Comparison of ENCODE assay signal across 16 cellular contexts in genomic region chr6:15553031-15553430, GRCh38.
"Had no signal": no experiment of that assay in that cellular context is flagged by ENCODE, and none has a peak within 500 bp of the region (broad histone marks: within the 10 kb centered on the region; RNA-seq: fewer than 3 reads in every experiment).

No MANE protein-coding gene starts in this region.

- H3K9me3 ChIP-seq: body of pancreas, esophagus squamous epithelium, lower lobe of right lung, pancreas, sigmoid colon, spleen had no signal

- H3K27ac Mint-ChIP-seq: activated naive CD4-positive, alpha-beta T cell treated with anti-CD3 and anti-CD28 coated beads for 36 hours; activated T-helper 17 cell treated with anti-CD3 and anti-CD28 coated beads, Interleukin-2, amount 50 U/mL, for 72 hours had no signal

- H3K27ac ChIP-seq: esophagus squamous epithelium, lower lobe of right lung, pancreas, sigmoid colon had no signal

- H3K4me3 Mint-ChIP-seq: activated naive CD4-positive, alpha-beta T cell treated with anti-CD3 and anti-CD28 coated beads for 36 hours; activated T-helper 17 cell treated with anti-CD3 and anti-CD28 coated beads, Interleukin-2, amount 50 U/mL, for 72 hours; T-cell had no signal

- H3K4me3 ChIP-seq: body of pancreas, esophagus squamous epithelium, lower lobe of right lung, pancreas, sigmoid colon, spleen had no signal

- H3K27me3 Mint-ChIP-seq: activated T-helper 17 cell treated with anti-CD3 and anti-CD28 coated beads, Interleukin-2, amount 50 U/mL, for 72 hours; T-cell had no signal

- H3K36me3 ChIP-seq: esophagus squamous epithelium, lower lobe of right lung, pancreas, sigmoid colon, spleen had no signal

- DNase-seq: activated CD4-positive, alpha-beta T cell treated with anti-CD3 and anti-CD28 coated beads, Interleukin-2, amount 50 U/mL, for 48 hours; activated naive CD4-positive, alpha-beta T cell treated with anti-CD3 and anti-CD28 coated beads for 36 hours; body of pancreas; central memory CD4-positive, alpha-beta T cell; cortex of kidney; effector CD4-positive, alpha-beta T cell; esophagus squamous epithelium; foreskin fibroblast; glutamatergic neuron; lower lobe of right lung; pancreas; sigmoid colon; spleen; T-cell; T-helper 9 cell had no signal

- H3K27me3 ChIP-seq: body of pancreas, esophagus squamous epithelium, pancreas, sigmoid colon, spleen had no signal

- H3K4me1 ChIP-seq: pancreas had no signal

- ATAC-seq: activated T-helper 17 cell treated with anti-CD3 and anti-CD28 coated beads, Interleukin-2, amount 50 U/mL, for 72 hours; body of pancreas; lower lobe of right lung; pancreas; T-cell had no signal

- H3K9me3 Mint-ChIP-seq: activated naive CD4-positive, alpha-beta T cell treated with anti-CD3 and anti-CD28 coated beads for 36 hours; activated T-helper 17 cell treated with anti-CD3 and anti-CD28 coated beads, Interleukin-2, amount 50 U/mL, for 72 hours; T-cell had no signal
